7 cellular contexts compared by ENCODE assay signal in the genomic region with DNA sequence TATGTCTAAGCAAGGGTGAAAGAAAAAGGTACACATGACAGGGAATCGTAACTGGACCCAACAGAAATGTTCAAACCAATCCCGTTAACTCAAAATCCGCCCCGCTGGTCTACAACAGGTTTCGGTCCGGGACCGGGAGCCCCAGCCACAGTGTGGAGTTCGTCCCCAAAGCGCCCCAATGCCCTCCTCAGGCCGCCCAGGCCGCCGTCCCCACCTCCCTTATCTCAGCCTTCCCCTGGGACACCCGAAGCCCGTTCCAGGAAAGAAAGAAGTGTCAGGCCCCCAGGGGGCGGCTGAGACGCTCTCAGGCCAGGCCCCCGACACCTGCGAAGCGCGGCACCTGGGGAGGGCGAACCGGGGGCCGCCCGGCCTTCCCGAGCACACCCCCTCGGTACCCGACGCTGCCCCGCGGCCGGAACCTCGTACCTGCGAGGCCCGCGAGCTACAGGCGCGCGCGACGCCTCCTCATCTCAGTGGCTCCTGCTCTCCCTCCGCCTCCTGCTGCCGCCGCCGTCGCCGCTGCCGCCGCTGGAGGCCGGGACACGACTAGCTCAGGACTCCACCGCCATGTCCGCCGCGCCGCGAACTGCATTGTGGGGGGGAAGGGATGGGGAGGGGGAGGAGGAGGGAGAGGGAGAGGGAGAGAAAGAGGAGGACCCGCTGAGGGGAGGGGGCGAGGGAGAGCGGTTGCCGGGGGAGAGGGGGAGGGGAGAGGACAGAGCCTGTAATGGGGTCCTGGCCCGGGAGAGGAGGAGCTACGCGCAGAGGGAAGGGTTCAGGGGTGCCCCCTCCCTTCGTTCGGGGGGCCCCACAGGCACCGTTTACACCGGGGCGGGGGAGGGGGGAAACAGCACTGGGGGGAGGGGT. TPM values are rescaled to one million over a fixed set of nuclear protein-coding genes. Genes with fewer than 3 reads are reported as not detected.
DNase-seq lines count a peak whose midpoint lies in the region; ATAC-seq, FAIRE-seq and TF ChIP-seq lines count a peak whose summit lies in the region.

A gene with protein sequence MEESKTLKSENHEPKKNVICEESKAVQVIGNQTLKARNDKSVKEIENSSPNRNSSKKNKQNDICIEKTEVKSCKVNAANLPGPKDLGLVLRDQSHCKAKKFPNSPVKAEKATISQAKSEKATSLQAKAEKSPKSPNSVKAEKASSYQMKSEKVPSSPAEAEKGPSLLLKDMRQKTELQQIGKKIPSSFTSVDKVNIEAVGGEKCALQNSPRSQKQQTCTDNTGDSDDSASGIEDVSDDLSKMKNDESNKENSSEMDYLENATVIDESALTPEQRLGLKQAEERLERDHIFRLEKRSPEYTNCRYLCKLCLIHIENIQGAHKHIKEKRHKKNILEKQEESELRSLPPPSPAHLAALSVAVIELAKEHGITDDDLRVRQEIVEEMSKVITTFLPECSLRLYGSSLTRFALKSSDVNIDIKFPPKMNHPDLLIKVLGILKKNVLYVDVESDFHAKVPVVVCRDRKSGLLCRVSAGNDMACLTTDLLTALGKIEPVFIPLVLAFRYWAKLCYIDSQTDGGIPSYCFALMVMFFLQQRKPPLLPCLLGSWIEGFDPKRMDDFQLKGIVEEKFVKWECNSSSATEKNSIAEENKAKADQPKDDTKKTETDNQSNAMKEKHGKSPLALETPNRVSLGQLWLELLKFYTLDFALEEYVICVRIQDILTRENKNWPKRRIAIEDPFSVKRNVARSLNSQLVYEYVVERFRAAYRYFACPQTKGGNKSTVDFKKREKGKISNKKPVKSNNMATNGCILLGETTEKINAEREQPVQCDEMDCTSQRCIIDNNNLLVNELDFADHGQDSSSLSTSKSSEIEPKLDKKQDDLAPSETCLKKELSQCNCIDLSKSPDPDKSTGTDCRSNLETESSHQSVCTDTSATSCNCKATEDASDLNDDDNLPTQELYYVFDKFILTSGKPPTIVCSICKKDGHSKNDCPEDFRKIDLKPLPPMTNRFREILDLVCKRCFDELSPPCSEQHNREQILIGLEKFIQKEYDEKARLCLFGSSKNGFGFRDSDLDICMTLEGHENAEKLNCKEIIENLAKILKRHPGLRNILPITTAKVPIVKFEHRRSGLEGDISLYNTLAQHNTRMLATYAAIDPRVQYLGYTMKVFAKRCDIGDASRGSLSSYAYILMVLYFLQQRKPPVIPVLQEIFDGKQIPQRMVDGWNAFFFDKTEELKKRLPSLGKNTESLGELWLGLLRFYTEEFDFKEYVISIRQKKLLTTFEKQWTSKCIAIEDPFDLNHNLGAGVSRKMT (N-terminal part only) (minus strand): TSS at position 588 of the 867 bp plus-strand sequence. CDS start 26,812 bp downstream, outside the sequence.

- no peak within 1 kb of the TSS for H3K27ac Mint-ChIP-seq in central memory CD8-positive, alpha-beta T cell (ENCODE audit: low read depth)

- H3K4me1 ChIP-seq in keratinocyte (ENCODE audit: control insufficient read depth, extremely low read depth, insufficient read depth, low read length): peaks cover 33% of the 10 kb centered on the region

- peaks cover 25% of the 10 kb centered on the region for H3K4me1 Mint-ChIP-seq in central memory CD8-positive, alpha-beta T cell

- peak within 1 kb of the TSS; percentile 78 for H2AFZ ChIP-seq in keratinocyte (ENCODE audit: control insufficient read depth, low read length)

- H3K36me3 ChIP-seq in keratinocyte (ENCODE audit: control insufficient read depth in 2 of 2, extremely low read depth in 1 of 2, insufficient read depth in 2 of 2, low read length in 2 of 2): no peaks in the 10 kb centered on the region

- dilution Hi-C loops in keratinocyte (cut with MboI; ENCODE audit: extremely low pct_ligation_motif_present, low sequenced_read_pairs): no loop called here

- no peaks in the 10 kb centered on the region for H4K20me1 ChIP-seq in keratinocyte (ENCODE audit: control insufficient read depth, extremely low read depth, insufficient read depth, low read length)

- peaks cover 12% of the 10 kb centered on the region for H3K36me3 Mint-ChIP-seq in central memory CD8-positive, alpha-beta T cell (ENCODE audit: insufficient read depth)

- H3K27ac ChIP-seq in keratinocyte (ENCODE audit: control insufficient read depth, insufficient read depth, low read length): peak within 1 kb of the TSS; percentile 98

- peak within 1 kb of the TSS; percentile 62 to 91 (median 83) for H3K4me3 ChIP-seq in keratinocyte (ENCODE audit: control insufficient read depth in 2 of 3, extremely low read depth in 1 of 3, insufficient read depth in 2 of 3, low read depth in 1 of 3, low read length in 3 of 3)

- no peaks in the 10 kb centered on the region for H3K27me3 ChIP-seq in keratinocyte (ENCODE audit: control insufficient read depth, extremely low read depth, insufficient read depth, low read length)

- ATAC-seq in GM18505 (IDR thresholded peaks at IDR 0.05; ENCODE audit: unreplicated experiment) (peak; percentile 47), HG03039 (IDR thresholded peaks at IDR 0.05; ENCODE audit: unreplicated experiment) (peak; percentile 36)
- peak; percentile 48 for ATAC-seq in central memory CD8-positive, alpha-beta T cell (replicated peaks; ENCODE audit: extremely low read depth, poor library complexity, severe bottlenecking)

- no peaks in the 10 kb centered on the region for H3K9me3 ChIP-seq in keratinocyte (ENCODE audit: control insufficient read depth, low read depth, low read length)

- H3K4me2 ChIP-seq in keratinocyte (ENCODE audit: control insufficient read depth, extremely low read depth, insufficient read depth, low read depth, low read length): peak within 1 kb of the TSS; percentile 79

- peaks cover 27% of the 10 kb centered on the region for H3K79me2 ChIP-seq in keratinocyte (ENCODE audit: control insufficient read depth, insufficient read depth, low read length)

- peak; percentile 57 for TF ChIP-seq POLR2A in GM18505 (IDR thresholded peaks at IDR 0.05; ENCODE audit: borderline replicate concordance, extremely low read depth, insufficient read depth, insufficient read length)

- peak; percentile 79 for DNase-seq in NCI-H2196 (lab: John Stamatoyannopoulos, UW; ENCODE audit: unreplicated experiment)
- DNase-seq in activated CD4-positive, CD25-positive, alpha-beta regulatory T cell (lab: John Stamatoyannopoulos, UW): peak; percentile 55 to 60 (median 57)
- DNase-seq in central memory CD8-positive, alpha-beta T cell (ENCODE audit: low spot score in 2 of 2): peak; percentile 40 to 47
- DNase-seq in keratinocyte (ENCODE audit: low read depth, low spot score): no peak
- DNase-seq in stimulated activated CD4-positive, alpha-beta T cell treated with anti-CD3 and anti-CD28 coated beads, Interleukin-12 subunit alpha, Interleukin-12 subunit beta, amount 100 ng/mL, for 4 hours: peak; percentile 73

- H3K4me3 Mint-ChIP-seq in central memory CD8-positive, alpha-beta T cell: no peak within 1 kb of the TSS

- no peaks in the 10 kb centered on the region for H3K9me1 ChIP-seq in keratinocyte (ENCODE audit: control insufficient read depth, extremely low read depth, insufficient read depth, low read length)

- no peak for FAIRE-seq in keratinocyte (lab: Jason Lieb, UNC)

- TF ChIP-seq CTCF in keratinocyte (optimal IDR thresholded peaks at IDR 0.05 in 1 of 3, IDR thresholded peaks at IDR 0.05 in 1 of 3, conservative IDR thresholded peaks at IDR 0.05 in 1 of 3; ENCODE audit: extremely low read depth in 1 of 3, insufficient read depth in 2 of 3, low read length in 3 of 3): peak in 1 of 3 experiments; percentile 11

- no peaks in the 10 kb centered on the region for H3K9me3 Mint-ChIP-seq in central memory CD8-positive, alpha-beta T cell

- peak within 1 kb of the TSS; percentile 91 for H3K9ac ChIP-seq in keratinocyte (ENCODE audit: control insufficient read depth, extremely low read depth, insufficient read depth, low read length)

- H3K27me3 Mint-ChIP-seq in central memory CD8-positive, alpha-beta T cell: no peaks in the 10 kb centered on the region

RNA-seq across cellular contexts. Expression of the gene that starts here (rescaled TPM):
- polyA plus RNA-seq in keratinocyte: 16.5 to 27.5 TPM (median 24.2 TPM) in 3 replicates
- polyA plus RNA-seq in keratinocyte (2011; ENCODE audit: low read depth): 43.5 TPM
- polyA plus RNA-seq in keratinocyte (2011; cell fraction: cytosol; rRNA removed): 10.8 and 12.3 TPM in 2 replicates
- 80.4 and 87.5 TPM in 2 replicates for polyA plus RNA-seq in keratinocyte (2011; cell fraction: nucleus; rRNA removed)
- 13.9 and 28.8 TPM in 2 replicates for polyA plus RNA-seq in keratinocyte (2012; ENCODE audit: low replicate concordance)
- polyA minus RNA-seq in keratinocyte: 11.8 to 30.6 TPM (median 30.2 TPM) in 3 replicates
- 10.6 TPM for polyA minus RNA-seq in keratinocyte (2011; cell fraction: cytosol; rRNA and poly(A)+ RNA removed)
- polyA minus RNA-seq in keratinocyte (2011; cell fraction: nucleus; rRNA and poly(A)+ RNA removed): 24.7 and 52.6 TPM in 2 replicates
